1 cellular context compared by ENCODE assay signal in the genomic region with DNA sequence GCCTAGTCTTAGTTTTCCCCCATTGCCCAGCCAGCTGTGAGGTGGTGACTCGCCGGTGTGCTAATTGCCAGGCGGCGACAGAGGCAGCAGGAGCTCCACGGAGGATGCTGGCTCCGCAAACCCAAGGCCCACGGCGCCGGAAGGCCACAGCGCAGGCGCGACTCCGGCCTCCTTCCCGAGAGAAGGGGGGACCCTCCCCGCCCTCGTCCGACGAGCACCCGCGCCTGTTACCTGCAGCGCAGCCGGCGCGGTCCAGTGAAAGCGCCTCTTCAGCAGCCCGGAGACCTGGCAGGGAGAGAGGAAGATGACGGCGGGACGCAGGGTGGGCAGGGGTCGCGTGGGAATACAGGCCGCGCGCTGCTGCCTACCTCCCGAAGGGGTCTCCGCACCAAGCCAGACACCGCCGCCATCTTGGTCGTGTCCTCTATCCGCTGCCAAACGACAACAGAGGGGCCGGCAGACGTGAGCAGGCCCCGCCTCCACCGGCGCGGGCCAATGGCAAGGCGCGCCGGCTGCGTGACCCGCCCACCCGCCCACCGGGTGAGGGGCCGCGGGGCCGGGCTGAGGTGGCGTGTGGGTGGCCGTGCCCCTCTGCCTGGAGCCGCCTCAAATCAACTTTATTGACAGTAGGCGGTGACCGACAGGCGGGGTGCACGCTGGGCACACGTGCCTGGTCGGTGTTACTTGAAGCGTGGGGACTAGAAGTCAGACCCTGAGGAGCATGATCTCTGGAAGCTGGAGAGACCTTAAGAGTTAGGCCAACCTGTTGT.
TF ChIP-seq lines count a peak whose summit lies in the region.

A gene (minus strand): TSS at position 433 of the 770 bp plus-strand sequence. CDS start 23 bp downstream, at position 410.

TF ChIP-seq in K562, 482 proteins besides CTCF, POLR2A, EP300 and RAD21 (continued from another document and continues in another):
- TF ChIP-seq, protein P1, sequence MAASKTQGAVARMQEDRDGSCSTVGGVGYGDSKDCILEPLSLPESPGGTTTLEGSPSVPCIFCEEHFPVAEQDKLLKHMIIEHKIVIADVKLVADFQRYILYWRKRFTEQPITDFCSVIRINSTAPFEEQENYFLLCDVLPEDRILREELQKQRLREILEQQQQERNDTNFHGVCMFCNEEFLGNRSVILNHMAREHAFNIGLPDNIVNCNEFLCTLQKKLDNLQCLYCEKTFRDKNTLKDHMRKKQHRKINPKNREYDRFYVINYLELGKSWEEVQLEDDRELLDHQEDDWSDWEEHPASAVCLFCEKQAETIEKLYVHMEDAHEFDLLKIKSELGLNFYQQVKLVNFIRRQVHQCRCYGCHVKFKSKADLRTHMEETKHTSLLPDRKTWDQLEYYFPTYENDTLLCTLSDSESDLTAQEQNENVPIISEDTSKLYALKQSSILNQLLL (CRISPR knock-in tag; IDR thresholded peaks at IDR 0.05; ENCODE audit: borderline replicate concordance), result no peak
- TF ChIP-seq KHSRP (IDR thresholded peaks at IDR 0.05), result no peak
- TF ChIP-seq L3MBTL2 (IDR thresholded peaks at IDR 0.05), result peak; percentile 78
- TF ChIP-seq ZSCAN32 (CRISPR knock-in tag; IDR thresholded peaks at IDR 0.05), result no peak
- TF ChIP-seq SMARCE1 (IDR thresholded peaks at IDR 0.05), result no peak
- TF ChIP-seq, protein P2, sequence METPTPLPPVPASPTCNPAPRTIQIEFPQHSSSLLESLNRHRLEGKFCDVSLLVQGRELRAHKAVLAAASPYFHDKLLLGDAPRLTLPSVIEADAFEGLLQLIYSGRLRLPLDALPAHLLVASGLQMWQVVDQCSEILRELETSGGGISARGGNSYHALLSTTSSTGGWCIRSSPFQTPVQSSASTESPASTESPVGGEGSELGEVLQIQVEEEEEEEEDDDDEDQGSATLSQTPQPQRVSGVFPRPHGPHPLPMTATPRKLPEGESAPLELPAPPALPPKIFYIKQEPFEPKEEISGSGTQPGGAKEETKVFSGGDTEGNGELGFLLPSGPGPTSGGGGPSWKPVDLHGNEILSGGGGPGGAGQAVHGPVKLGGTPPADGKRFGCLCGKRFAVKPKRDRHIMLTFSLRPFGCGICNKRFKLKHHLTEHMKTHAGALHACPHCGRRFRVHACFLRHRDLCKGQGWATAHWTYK (CRISPR knock-in tag; IDR thresholded peaks at IDR 0.05), result no peak
- no peak for TF ChIP-seq JUNB (CRISPR knock-in tag; conservative IDR thresholded peaks at IDR 0.05)
- TF ChIP-seq GABPB2 (CRISPR knock-in tag; conservative IDR thresholded peaks at IDR 0.05), result no peak
- TF ChIP-seq NR1H2 (CRISPR knock-in tag; IDR thresholded peaks at IDR 0.05), result no peak
- TF ChIP-seq, protein P3, sequence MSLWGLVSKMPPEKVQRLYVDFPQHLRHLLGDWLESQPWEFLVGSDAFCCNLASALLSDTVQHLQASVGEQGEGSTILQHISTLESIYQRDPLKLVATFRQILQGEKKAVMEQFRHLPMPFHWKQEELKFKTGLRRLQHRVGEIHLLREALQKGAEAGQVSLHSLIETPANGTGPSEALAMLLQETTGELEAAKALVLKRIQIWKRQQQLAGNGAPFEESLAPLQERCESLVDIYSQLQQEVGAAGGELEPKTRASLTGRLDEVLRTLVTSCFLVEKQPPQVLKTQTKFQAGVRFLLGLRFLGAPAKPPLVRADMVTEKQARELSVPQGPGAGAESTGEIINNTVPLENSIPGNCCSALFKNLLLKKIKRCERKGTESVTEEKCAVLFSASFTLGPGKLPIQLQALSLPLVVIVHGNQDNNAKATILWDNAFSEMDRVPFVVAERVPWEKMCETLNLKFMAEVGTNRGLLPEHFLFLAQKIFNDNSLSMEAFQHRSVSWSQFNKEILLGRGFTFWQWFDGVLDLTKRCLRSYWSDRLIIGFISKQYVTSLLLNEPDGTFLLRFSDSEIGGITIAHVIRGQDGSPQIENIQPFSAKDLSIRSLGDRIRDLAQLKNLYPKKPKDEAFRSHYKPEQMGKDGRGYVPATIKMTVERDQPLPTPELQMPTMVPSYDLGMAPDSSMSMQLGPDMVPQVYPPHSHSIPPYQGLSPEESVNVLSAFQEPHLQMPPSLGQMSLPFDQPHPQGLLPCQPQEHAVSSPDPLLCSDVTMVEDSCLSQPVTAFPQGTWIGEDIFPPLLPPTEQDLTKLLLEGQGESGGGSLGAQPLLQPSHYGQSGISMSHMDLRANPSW (CRISPR knock-in tag; IDR thresholded peaks at IDR 0.05), result no peak
- TF ChIP-seq SRF (CRISPR knock-in tag; IDR thresholded peaks at IDR 0.05), result no peak; a peak in 1 of 4 replicates
- TF ChIP-seq DNMT1 (IDR thresholded peaks at IDR 0.05), result no peak
- no peak for TF ChIP-seq SPI1 (IDR thresholded peaks at IDR 0.05; ENCODE audit: borderline replicate concordance, low read depth, low read length)
- no peak for TF ChIP-seq ZNF589 (CRISPR knock-in tag; IDR thresholded peaks at IDR 0.05; ENCODE audit: low read depth)
- no peak for TF ChIP-seq ZFP1 (CRISPR knock-in tag; IDR thresholded peaks at IDR 0.05)
- TF ChIP-seq ZNF79 (CRISPR knock-in tag; IDR thresholded peaks at IDR 0.05; ENCODE audit: low read depth), result no peak
- TF ChIP-seq BRD9 (IDR thresholded peaks at IDR 0.05; ENCODE audit: low read depth, partially characterized antibody), result no peak
- TF ChIP-seq, protein P4, sequence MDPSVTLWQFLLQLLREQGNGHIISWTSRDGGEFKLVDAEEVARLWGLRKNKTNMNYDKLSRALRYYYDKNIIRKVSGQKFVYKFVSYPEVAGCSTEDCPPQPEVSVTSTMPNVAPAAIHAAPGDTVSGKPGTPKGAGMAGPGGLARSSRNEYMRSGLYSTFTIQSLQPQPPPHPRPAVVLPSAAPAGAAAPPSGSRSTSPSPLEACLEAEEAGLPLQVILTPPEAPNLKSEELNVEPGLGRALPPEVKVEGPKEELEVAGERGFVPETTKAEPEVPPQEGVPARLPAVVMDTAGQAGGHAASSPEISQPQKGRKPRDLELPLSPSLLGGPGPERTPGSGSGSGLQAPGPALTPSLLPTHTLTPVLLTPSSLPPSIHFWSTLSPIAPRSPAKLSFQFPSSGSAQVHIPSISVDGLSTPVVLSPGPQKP (CRISPR knock-in tag; IDR thresholded peaks at IDR 0.05), result no peak
- TF ChIP-seq, protein P5, sequence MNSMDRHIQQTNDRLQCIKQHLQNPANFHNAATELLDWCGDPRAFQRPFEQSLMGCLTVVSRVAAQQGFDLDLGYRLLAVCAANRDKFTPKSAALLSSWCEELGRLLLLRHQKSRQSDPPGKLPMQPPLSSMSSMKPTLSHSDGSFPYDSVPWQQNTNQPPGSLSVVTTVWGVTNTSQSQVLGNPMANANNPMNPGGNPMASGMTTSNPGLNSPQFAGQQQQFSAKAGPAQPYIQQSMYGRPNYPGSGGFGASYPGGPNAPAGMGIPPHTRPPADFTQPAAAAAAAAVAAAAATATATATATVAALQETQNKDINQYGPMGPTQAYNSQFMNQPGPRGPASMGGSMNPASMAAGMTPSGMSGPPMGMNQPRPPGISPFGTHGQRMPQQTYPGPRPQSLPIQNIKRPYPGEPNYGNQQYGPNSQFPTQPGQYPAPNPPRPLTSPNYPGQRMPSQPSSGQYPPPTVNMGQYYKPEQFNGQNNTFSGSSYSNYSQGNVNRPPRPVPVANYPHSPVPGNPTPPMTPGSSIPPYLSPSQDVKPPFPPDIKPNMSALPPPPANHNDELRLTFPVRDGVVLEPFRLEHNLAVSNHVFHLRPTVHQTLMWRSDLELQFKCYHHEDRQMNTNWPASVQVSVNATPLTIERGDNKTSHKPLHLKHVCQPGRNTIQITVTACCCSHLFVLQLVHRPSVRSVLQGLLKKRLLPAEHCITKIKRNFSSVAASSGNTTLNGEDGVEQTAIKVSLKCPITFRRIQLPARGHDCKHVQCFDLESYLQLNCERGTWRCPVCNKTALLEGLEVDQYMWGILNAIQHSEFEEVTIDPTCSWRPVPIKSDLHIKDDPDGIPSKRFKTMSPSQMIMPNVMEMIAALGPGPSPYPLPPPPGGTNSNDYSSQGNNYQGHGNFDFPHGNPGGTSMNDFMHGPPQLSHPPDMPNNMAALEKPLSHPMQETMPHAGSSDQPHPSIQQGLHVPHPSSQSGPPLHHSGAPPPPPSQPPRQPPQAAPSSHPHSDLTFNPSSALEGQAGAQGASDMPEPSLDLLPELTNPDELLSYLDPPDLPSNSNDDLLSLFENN (IDR thresholded peaks at IDR 0.05; ENCODE audit: low read depth in 2 of 2, low read length in 2 of 2), result no peak
- TF ChIP-seq NCOA2 (IDR thresholded peaks at IDR 0.05; ENCODE audit: partially characterized antibody in 2 of 2), result no peak
- TF ChIP-seq SREBF1 (IDR thresholded peaks at IDR 0.05; ENCODE audit: borderline replicate concordance, low read depth, low read length), result no peak
- TF ChIP-seq TCF3 (CRISPR knock-in tag; IDR thresholded peaks at IDR 0.05), result no peak
- TF ChIP-seq TOE1 (IDR thresholded peaks at IDR 0.05; ENCODE audit: borderline replicate concordance), result no peak
- TF ChIP-seq TOE1 (CRISPR knock-in tag; IDR thresholded peaks at IDR 0.05; ENCODE audit: borderline replicate concordance, low read depth), result no peak
- no peak; a peak in 2 of 4 replicates for TF ChIP-seq HDAC1 (IDR thresholded peaks at IDR 0.05)
- peak; percentile 75; the same call in 1 of the 2 replicates for TF ChIP-seq MTA3 (IDR thresholded peaks at IDR 0.05; ENCODE audit: borderline replicate concordance)
- TF ChIP-seq, protein P6, sequence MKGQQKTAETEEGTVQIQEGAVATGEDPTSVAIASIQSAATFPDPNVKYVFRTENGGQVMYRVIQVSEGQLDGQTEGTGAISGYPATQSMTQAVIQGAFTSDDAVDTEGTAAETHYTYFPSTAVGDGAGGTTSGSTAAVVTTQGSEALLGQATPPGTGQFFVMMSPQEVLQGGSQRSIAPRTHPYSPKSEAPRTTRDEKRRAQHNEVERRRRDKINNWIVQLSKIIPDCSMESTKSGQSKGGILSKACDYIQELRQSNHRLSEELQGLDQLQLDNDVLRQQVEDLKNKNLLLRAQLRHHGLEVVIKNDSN (CRISPR knock-in tag; IDR thresholded peaks at IDR 0.05), result no peak; the same call in 1 of the 2 replicates
- peak; percentile 13 for TF ChIP-seq CCNT2 (IDR thresholded peaks at IDR 0.05; ENCODE audit: borderline replicate concordance, extremely low read depth, insufficient read length, low read depth, low read length)
- TF ChIP-seq, protein P7, sequence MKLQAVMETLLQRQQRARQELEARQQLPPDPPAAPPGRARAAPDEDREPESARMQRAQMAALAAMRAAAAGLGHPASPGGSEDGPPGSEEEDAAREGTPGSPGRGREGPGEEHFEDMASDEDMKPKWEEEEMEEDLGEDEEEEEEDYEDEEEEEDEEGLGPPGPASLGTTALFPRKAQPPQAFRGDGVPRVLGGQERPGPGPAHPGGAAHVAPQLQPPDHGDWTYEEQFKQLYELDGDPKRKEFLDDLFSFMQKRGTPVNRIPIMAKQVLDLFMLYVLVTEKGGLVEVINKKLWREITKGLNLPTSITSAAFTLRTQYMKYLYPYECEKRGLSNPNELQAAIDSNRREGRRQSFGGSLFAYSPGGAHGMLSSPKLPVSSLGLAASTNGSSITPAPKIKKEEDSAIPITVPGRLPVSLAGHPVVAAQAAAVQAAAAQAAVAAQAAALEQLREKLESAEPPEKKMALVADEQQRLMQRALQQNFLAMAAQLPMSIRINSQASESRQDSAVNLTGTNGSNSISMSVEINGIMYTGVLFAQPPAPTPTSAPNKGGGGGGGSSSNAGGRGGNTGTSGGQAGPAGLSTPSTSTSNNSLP (IDR thresholded peaks at IDR 0.05; ENCODE audit: borderline replicate concordance, low read depth, low read length), result no peak
- TF ChIP-seq TRIM28 (IDR thresholded peaks at IDR 0.05), result no peak
- no peak for TF ChIP-seq ZNF75A (CRISPR knock-in tag; IDR thresholded peaks at IDR 0.05)
- TF ChIP-seq, protein P8, sequence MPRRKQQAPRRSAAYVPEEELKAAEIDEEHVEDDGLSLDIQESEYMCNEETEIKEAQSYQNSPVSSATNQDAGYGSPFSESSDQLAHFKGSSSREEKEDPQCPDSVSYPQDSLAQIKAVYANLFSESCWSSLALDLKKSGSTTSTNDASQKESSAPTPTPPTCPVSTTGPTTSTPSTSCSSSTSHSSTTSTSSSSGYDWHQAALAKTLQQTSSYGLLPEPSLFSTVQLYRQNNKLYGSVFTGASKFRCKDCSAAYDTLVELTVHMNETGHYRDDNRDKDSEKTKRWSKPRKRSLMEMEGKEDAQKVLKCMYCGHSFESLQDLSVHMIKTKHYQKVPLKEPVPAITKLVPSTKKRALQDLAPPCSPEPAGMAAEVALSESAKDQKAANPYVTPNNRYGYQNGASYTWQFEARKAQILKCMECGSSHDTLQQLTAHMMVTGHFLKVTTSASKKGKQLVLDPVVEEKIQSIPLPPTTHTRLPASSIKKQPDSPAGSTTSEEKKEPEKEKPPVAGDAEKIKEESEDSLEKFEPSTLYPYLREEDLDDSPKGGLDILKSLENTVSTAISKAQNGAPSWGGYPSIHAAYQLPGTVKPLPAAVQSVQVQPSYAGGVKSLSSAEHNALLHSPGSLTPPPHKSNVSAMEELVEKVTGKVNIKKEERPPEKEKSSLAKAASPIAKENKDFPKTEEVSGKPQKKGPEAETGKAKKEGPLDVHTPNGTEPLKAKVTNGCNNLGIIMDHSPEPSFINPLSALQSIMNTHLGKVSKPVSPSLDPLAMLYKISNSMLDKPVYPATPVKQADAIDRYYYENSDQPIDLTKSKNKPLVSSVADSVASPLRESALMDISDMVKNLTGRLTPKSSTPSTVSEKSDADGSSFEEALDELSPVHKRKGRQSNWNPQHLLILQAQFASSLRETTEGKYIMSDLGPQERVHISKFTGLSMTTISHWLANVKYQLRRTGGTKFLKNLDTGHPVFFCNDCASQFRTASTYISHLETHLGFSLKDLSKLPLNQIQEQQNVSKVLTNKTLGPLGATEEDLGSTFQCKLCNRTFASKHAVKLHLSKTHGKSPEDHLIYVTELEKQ (CRISPR knock-in tag; IDR thresholded peaks at IDR 0.05), result no peak
- TF ChIP-seq, protein P9, sequence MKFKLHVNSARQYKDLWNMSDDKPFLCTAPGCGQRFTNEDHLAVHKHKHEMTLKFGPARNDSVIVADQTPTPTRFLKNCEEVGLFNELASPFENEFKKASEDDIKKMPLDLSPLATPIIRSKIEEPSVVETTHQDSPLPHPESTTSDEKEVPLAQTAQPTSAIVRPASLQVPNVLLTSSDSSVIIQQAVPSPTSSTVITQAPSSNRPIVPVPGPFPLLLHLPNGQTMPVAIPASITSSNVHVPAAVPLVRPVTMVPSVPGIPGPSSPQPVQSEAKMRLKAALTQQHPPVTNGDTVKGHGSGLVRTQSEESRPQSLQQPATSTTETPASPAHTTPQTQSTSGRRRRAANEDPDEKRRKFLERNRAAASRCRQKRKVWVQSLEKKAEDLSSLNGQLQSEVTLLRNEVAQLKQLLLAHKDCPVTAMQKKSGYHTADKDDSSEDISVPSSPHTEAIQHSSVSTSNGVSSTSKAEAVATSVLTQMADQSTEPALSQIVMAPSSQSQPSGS (CRISPR knock-in tag; IDR thresholded peaks at IDR 0.05), result no peak
- no peak for TF ChIP-seq ZKSCAN3 (CRISPR knock-in tag; IDR thresholded peaks at IDR 0.05)
- no peak for TF ChIP-seq TRIM24 (IDR thresholded peaks at IDR 0.05)
- TF ChIP-seq, protein P10, sequence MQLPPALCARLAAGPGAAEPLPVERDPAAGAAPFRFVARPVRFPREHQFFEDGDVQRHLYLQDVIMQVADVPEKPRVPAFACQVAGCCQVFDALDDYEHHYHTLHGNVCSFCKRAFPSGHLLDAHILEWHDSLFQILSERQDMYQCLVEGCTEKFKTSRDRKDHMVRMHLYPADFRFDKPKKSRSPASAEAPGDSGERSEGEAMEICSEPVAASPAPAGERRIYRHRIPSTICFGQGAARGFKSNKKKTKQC (CRISPR knock-in tag; IDR thresholded peaks at IDR 0.05), result 0 out of 2 replicates have a peak, but pooled peaks have one; percentile 41
- no peak for TF ChIP-seq ETS2 (tag; IDR thresholded peaks at IDR 0.05; ENCODE audit: borderline replicate concordance, poor library complexity, severe bottlenecking)
- peak; percentile 75 for TF ChIP-seq GABPB1 (CRISPR knock-in tag; IDR thresholded peaks at IDR 0.05)
- TF ChIP-seq CREBBP (IDR thresholded peaks at IDR 0.05; ENCODE audit: low read depth, low read length), result no peak
- peak in 1 of 2 experiments; percentile 79; a peak in 2 of 4 replicates for TF ChIP-seq FOXK2 (conservative IDR thresholded peaks at IDR 0.05 in 1 of 2, IDR thresholded peaks at IDR 0.05 in 1 of 2; ENCODE audit: low read depth in 2 of 2)
- no peak for TF ChIP-seq NFE2 (IDR thresholded peaks at IDR 0.05; ENCODE audit: low read depth)
- TF ChIP-seq MCM3 (IDR thresholded peaks at IDR 0.05), result no peak
- no peak for TF ChIP-seq RBBP5 (IDR thresholded peaks at IDR 0.05; ENCODE audit: borderline replicate concordance, insufficient read depth, low read length, poor library complexity, severe bottlenecking)
